23 cellular contexts compared by ENCODE assay signal in genomic region chr11:93820085-93820710, GRCh38. TPM values are rescaled to one million over a fixed set of nuclear protein-coding genes. Genes with fewer than 3 reads are reported as not detected.
"Had no signal": no experiment of that assay in that cellular context is flagged by ENCODE, and none has a peak within 500 bp of the region (broad histone marks: within the 10 kb centered on the region; RNA-seq: fewer than 3 reads in every experiment).

No MANE protein-coding gene starts in this region.

- H3K9me3 Mint-ChIP-seq: activated naive CD4-positive, alpha-beta T cell treated with anti-CD3 and anti-CD28 coated beads for 36 hours; activated naive CD8-positive, alpha-beta T cell treated with anti-CD3 and anti-CD28 coated beads, Interleukin-2, amount 50 U/mL, for 24 hours; activated T-helper 2 cell treated with anti-CD3 and anti-CD28 coated beads, Interferon-gamma antibody, Interleukin-2, Interleukin-4, amounts not matched to agents 10 μg/mL and 5 μg/mL and 100 μg/mL, durations not matched to agents 14 hours and 24 hours and 36 hours; natural killer cell; stimulated activated naive CD8-positive, alpha-beta T cell treated with anti-CD3 and anti-CD28 coated beads, Interleukin-15, Interleukin-2, amounts not matched to agents 100 ng/mL and 50 ng/mL, for 24 hours; T-cell had no signal

- H3K27me3 ChIP-seq: ascending aorta, dorsolateral prefrontal cortex, hepatocyte, right atrium auricular region, testis, upper lobe of left lung had no signal

- H3K36me3 Mint-ChIP-seq: natural killer cell had no signal

- H3K36me3 ChIP-seq: right atrium auricular region had no signal

- H3K9me3 ChIP-seq: ascending aorta, right atrium auricular region, testis, upper lobe of left lung had no signal

- H3K27ac Mint-ChIP-seq: activated naive CD4-positive, alpha-beta T cell treated with anti-CD3 and anti-CD28 coated beads for 36 hours; activated naive CD8-positive, alpha-beta T cell treated with anti-CD3 and anti-CD28 coated beads, Interleukin-2, amount 50 U/mL, for 24 hours; activated T-helper 2 cell treated with anti-CD3 and anti-CD28 coated beads, Interferon-gamma antibody, Interleukin-2, Interleukin-4, amounts not matched to agents 10 μg/mL and 5 μg/mL and 100 μg/mL, durations not matched to agents 14 hours and 24 hours and 36 hours; natural killer cell; stimulated activated naive CD8-positive, alpha-beta T cell treated with anti-CD3 and anti-CD28 coated beads, Interleukin-15, Interleukin-2, amounts not matched to agents 100 ng/mL and 50 ng/mL, for 24 hours; T-cell had no signal

- H3K27me3 Mint-ChIP-seq: activated naive CD8-positive, alpha-beta T cell treated with anti-CD3 and anti-CD28 coated beads, Interleukin-2, amount 50 U/mL, for 24 hours; stimulated activated naive CD8-positive, alpha-beta T cell treated with anti-CD3 and anti-CD28 coated beads, Interleukin-15, Interleukin-2, amounts not matched to agents 100 ng/mL and 50 ng/mL, for 24 hours had no signal

- DNase-seq: activated CD4-positive, CD25-positive, alpha-beta regulatory T cell treated with anti-CD3 and anti-CD28 coated beads, Interleukin-2, amount 50 U/mL, for 72 hours; activated naive CD4-positive, alpha-beta T cell treated with anti-CD3 and anti-CD28 coated beads for 36 hours; activated naive CD8-positive, alpha-beta T cell treated with anti-CD3 and anti-CD28 coated beads, Interleukin-2, amount 50 U/mL, for 24 hours; dorsolateral prefrontal cortex; erythroblast; kidney; mesenchymal stem cell; natural killer cell; occipital lobe; stimulated activated CD4-positive, alpha-beta T cell treated with anti-CD3 and anti-CD28 coated beads, Interleukin-4, amount 100 ng/mL, for 4 hours; stimulated activated CD8-positive, alpha-beta memory T cell treated with anti-CD3 and anti-CD28 coated beads, Interleukin-4, amount 100 ng/mL, for 48 hours; T-cell; T1000; testis had no signal

- H3K4me1 Mint-ChIP-seq: activated naive CD8-positive, alpha-beta T cell treated with anti-CD3 and anti-CD28 coated beads, Interleukin-2, amount 50 U/mL, for 24 hours; natural killer cell; T-cell had no signal

- H3K4me3 ChIP-seq: ascending aorta, dorsolateral prefrontal cortex, hepatocyte, right atrium auricular region, testis, upper lobe of left lung had no signal

- H3K4me1 ChIP-seq: ascending aorta, testis, upper lobe of left lung had no signal

- H3K4me3 Mint-ChIP-seq: activated naive CD4-positive, alpha-beta T cell treated with anti-CD3 and anti-CD28 coated beads for 36 hours; activated naive CD8-positive, alpha-beta T cell treated with anti-CD3 and anti-CD28 coated beads, Interleukin-2, amount 50 U/mL, for 24 hours; natural killer cell; stimulated activated naive CD8-positive, alpha-beta T cell treated with anti-CD3 and anti-CD28 coated beads, Interleukin-15, Interleukin-2, amounts not matched to agents 100 ng/mL and 50 ng/mL, for 24 hours; T-cell had no signal

- ATAC-seq: activated naive CD8-positive, alpha-beta T cell treated with anti-CD3 and anti-CD28 coated beads, Interleukin-2, amount 50 U/mL, for 24 hours; natural killer cell; T-cell had no signal

RNA-seq across cellular contexts. Expression of gene VSTM5, which starts 30.2 kb away (rescaled TPM):
- total RNA-seq: activated CD8-positive, alpha-beta memory T cell treated with anti-CD3 and anti-CD28 coated beads for 36 hours; activated naive CD4-positive, alpha-beta T cell treated with anti-CD3 and anti-CD28 coated beads for 36 hours; activated T-helper 2 cell treated with anti-CD3 and anti-CD28 coated beads, Interferon-gamma antibody, Interleukin-2, Interleukin-4, amounts not matched to agents 10 μg/mL and 5 μg/mL and 100 μg/mL, durations not matched to agents 14 hours and 24 hours and 36 hours; ascending aorta; liver; natural killer cell; right atrium auricular region; skeletal muscle tissue; T-cell had no signal
